ENCODE assay signal across 21 cellular contexts in genomic region chr12:91922674-91923073, GRCh38.
"Had no signal": no experiment of that assay in that cellular context is flagged by ENCODE, and none has a peak within 500 bp of the region (broad histone marks: within the 10 kb centered on the region; RNA-seq: fewer than 3 reads in every experiment).

No MANE protein-coding gene starts in this region.

- H3K9me3 ChIP-seq: left ventricle myocardium inferior, psoas muscle, SK-N-SH, suprapubic skin had no signal

- H3K9ac ChIP-seq: SK-N-SH had no signal

- H3K27ac Mint-ChIP-seq: activated CD8-positive, alpha-beta memory T cell treated with anti-CD3 and anti-CD28 coated beads, Interleukin-2, amount 10 ng/mL, durations not matched to agents 7 days and 5 days; activated naive CD4-positive, alpha-beta T cell treated with anti-CD3 and anti-CD28 coated beads, Interleukin-2, amount 50 U/mL, for 72 hours; natural killer cell treated with Interleukin-12 subunit alpha and Interleukin-12 subunit beta and Interleukin-15 and Interleukin-18, amount 100 ng/mL, for 72 hours; stimulated activated naive CD8-positive, alpha-beta T cell treated with anti-CD3 and anti-CD28 coated beads, Interleukin-15, Interleukin-2, amounts not matched to agents 100 ng/mL and 50 ng/mL, for 24 hours; type B pancreatic cell had no signal

- H3K9me2 ChIP-seq: SK-N-SH had no signal

- H3K27me3 ChIP-seq: suprapubic skin had no signal

- H3K4me3 ChIP-seq: left ventricle myocardium inferior, psoas muscle, suprapubic skin had no signal

- H3K4me1 ChIP-seq: left ventricle myocardium inferior, psoas muscle had no signal

- ATAC-seq: activated CD8-positive, alpha-beta memory T cell treated with anti-CD3 and anti-CD28 coated beads, Interleukin-2, amount 10 ng/mL, durations not matched to agents 7 days and 5 days; activated naive CD4-positive, alpha-beta T cell treated with anti-CD3 and anti-CD28 coated beads, Interleukin-2, amount 50 U/mL, for 72 hours; activated T-cell treated with anti-CD3 and anti-CD28 coated beads, Interleukin-2, amount 50 U/mL, for 4 hours; natural killer cell treated with Interleukin-12 subunit alpha and Interleukin-12 subunit beta and Interleukin-15 and Interleukin-18, amount 100 ng/mL, for 72 hours; psoas muscle; sciatic nerve; T-cell had no signal

- H3K4me3 Mint-ChIP-seq: activated CD8-positive, alpha-beta memory T cell treated with anti-CD3 and anti-CD28 coated beads, Interleukin-2, amount 10 ng/mL, durations not matched to agents 7 days and 5 days; activated T-cell treated with anti-CD3 and anti-CD28 coated beads, Interleukin-2, amount 50 U/mL, for 4 hours; natural killer cell treated with Interleukin-12 subunit alpha and Interleukin-12 subunit beta and Interleukin-15 and Interleukin-18, amount 100 ng/mL, for 72 hours; stimulated activated naive CD8-positive, alpha-beta T cell treated with anti-CD3 and anti-CD28 coated beads, Interleukin-15, Interleukin-2, amounts not matched to agents 100 ng/mL and 50 ng/mL, for 24 hours; T-cell; type B pancreatic cell had no signal

- DNase-seq: activated CD4-positive, alpha-beta T cell treated with anti-CD3 and anti-CD28 coated beads for 1 hour; activated CD4-positive, alpha-beta T cell treated with anti-CD3 and anti-CD28 coated beads, Interleukin-2, amount 50 U/mL, for 48 hours; activated CD8-positive, alpha-beta memory T cell treated with anti-CD3 and anti-CD28 coated beads, Interleukin-2, amount 10 ng/mL, durations not matched to agents 7 days and 5 days; activated gamma-delta T cell; activated T-cell treated with anti-CD3 and anti-CD28 coated beads, Interleukin-2, amount 50 U/mL, for 4 hours; amygdala; cerebellar nuclear complex; effector memory CD4-positive, alpha-beta T cell; islet precursor cell; left ventricle myocardium inferior; mesendoderm; psoas muscle; SK-N-SH; T-cell; T1000 had no signal

- H3K27me3 Mint-ChIP-seq: activated CD8-positive, alpha-beta memory T cell treated with anti-CD3 and anti-CD28 coated beads, Interleukin-2, amount 10 ng/mL, durations not matched to agents 7 days and 5 days; natural killer cell treated with Interleukin-12 subunit alpha and Interleukin-12 subunit beta and Interleukin-15 and Interleukin-18, amount 100 ng/mL, for 72 hours; stimulated activated naive CD8-positive, alpha-beta T cell treated with anti-CD3 and anti-CD28 coated beads, Interleukin-15, Interleukin-2, amounts not matched to agents 100 ng/mL and 50 ng/mL, for 24 hours; T-cell; type B pancreatic cell had no signal

- H3K36me3 Mint-ChIP-seq: activated CD8-positive, alpha-beta memory T cell treated with anti-CD3 and anti-CD28 coated beads, Interleukin-2, amount 10 ng/mL, durations not matched to agents 7 days and 5 days; natural killer cell treated with Interleukin-12 subunit alpha and Interleukin-12 subunit beta and Interleukin-15 and Interleukin-18, amount 100 ng/mL, for 72 hours; type B pancreatic cell had no signal

- H3K36me3 ChIP-seq: left ventricle myocardium inferior, suprapubic skin had no signal

- H3K9me3 Mint-ChIP-seq: activated T-cell treated with anti-CD3 and anti-CD28 coated beads, Interleukin-2, amount 50 U/mL, for 4 hours; natural killer cell treated with Interleukin-12 subunit alpha and Interleukin-12 subunit beta and Interleukin-15 and Interleukin-18, amount 100 ng/mL, for 72 hours had no signal

- H3K4me2 ChIP-seq: SK-N-SH had no signal

- H3K27ac ChIP-seq: left ventricle myocardium inferior, psoas muscle, suprapubic skin had no signal
